ENCODE assay signal across 26 cellular contexts in the genomic region with DNA sequence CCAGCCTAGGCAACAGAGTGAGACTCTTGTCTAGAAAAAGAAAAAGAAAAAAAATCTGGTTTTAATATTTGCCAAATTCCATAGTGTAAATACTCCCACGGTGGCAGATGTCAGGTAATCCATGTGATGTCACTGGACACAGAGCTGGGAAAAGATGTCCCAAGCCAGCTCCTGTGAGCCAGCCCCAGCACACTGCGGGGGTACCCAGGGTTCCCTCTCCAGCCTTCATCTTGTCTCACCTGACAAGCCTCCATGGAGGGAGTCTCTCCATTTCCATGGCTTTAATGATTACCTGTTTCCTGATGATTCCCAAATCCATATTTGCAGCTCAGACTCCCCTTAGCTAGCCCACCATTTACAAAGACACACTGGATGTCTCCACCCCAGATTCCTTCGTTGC. TPM values are rescaled to one million over a fixed set of nuclear protein-coding genes. Genes with fewer than 3 reads are reported as not detected.
"Had no signal": no experiment of that assay in that cellular context is flagged by ENCODE, and none has a peak within 500 bp of the region (broad histone marks: within the 10 kb centered on the region; RNA-seq: fewer than 3 reads in every experiment).

No MANE protein-coding gene starts in this region.

- DNase-seq: activated CD4-positive, alpha-beta T cell treated with anti-CD3 and anti-CD28 coated beads for 48 hours; activated CD4-positive, alpha-beta T cell treated with anti-CD3 and anti-CD28 coated beads, Interleukin-2, amount 50 U/mL, for 48 hours; activated gamma-delta T cell; activated naive CD4-positive, alpha-beta T cell treated with anti-CD3 and anti-CD28 coated beads, Interleukin-2, amount 50 U/mL, for 16 hours; amniotic stem cell; caudate nucleus; dermis blood vessel endothelial cell; effector CD4-positive, alpha-beta T cell; esophagus squamous epithelium; foreskin melanocyte; heart right ventricle; left ventricle myocardium inferior; ovary; retina; stimulated activated CD4-positive, alpha-beta T cell treated with anti-CD3 and anti-CD28 coated beads, Interleukin-4, amount 100 ng/mL, for 24 hours; substantia nigra; T-helper 1 cell; WERI-Rb-1 had no signal

- H3K27me3 ChIP-seq: ovary, upper lobe of left lung had no signal

- H3K4me3 ChIP-seq: esophagus squamous epithelium, heart right ventricle, left ventricle myocardium inferior, lung, ovary, prostate gland, skin epidermis, upper lobe of left lung had no signal

- H3K36me3 ChIP-seq: esophagus squamous epithelium, heart right ventricle, left ventricle myocardium inferior, ovary, prostate gland, upper lobe of left lung, WERI-Rb-1 had no signal

- H3K4me1 ChIP-seq: esophagus squamous epithelium, left ventricle myocardium inferior, prostate gland, upper lobe of left lung had no signal

- H3K27ac ChIP-seq: esophagus squamous epithelium, left ventricle myocardium inferior, ovary, prostate gland, WERI-Rb-1 had no signal

- H3K9me3 ChIP-seq: ovary, prostate gland had no signal

RNA-seq across cellular contexts. Expression of gene CD300LB, which starts 4.6 kb away (rescaled TPM):
- total RNA-seq: astrocyte, dermis blood vessel endothelial cell, glomerular endothelial cell, left ventricle myocardium inferior had no signal

RNA-seq across cellular contexts. Expression of gene CD300C, which starts 19.2 kb away (rescaled TPM):
- total RNA-seq: dermis blood vessel endothelial cell, glomerular endothelial cell had no signal

RNA-seq across cellular contexts. Expression of gene CD300H, which starts 40.6 kb away (rescaled TPM):
- total RNA-seq: astrocyte, dermis blood vessel endothelial cell, esophagus squamous epithelium, glomerular endothelial cell, left ventricle myocardium inferior, mucosa of gallbladder, ovary, prostate gland, sciatic nerve had no signal
